14 cellular contexts compared by ENCODE assay signal in the genomic region with DNA sequence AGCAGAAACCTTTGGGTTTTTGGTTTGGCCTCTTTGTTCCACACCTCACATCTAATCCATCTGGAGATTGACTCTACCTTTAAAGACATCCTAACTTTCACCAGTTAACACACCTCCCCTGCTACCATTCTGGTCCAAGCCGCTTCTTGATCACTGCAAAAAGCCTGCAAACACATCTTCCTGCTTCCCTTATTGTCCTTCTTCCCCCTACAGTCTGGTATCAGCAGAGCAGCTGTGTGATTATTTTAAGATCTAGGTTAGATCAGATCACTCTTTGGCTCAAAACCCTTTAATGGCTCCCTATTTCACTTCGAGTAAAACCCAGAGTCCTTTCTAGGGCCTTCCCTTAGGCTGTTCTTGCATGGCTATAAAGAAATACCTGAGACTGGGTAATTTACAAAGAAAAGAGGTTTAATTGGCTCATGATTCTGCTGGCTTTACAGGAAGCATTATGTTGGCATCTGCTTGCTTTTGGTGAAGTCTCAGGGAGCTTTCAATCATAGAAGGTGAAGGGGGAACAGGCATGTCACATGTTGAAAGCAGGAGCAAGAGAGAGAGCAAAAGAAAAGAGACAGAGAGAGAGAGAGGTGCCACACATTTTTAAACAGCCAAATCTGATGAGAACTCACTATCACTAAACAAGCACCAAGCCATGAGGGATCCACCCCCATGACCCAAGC. TPM values are rescaled to one million over a fixed set of nuclear protein-coding genes. Genes with fewer than 3 reads are reported as not detected.
DNase-seq lines count a peak whose midpoint lies in the region; ATAC-seq and TF ChIP-seq lines count a peak whose summit lies in the region.
"Had no signal": no experiment of that assay in that cellular context is flagged by ENCODE, and none has a peak within 500 bp of the region (broad histone marks: within the 10 kb centered on the region; RNA-seq: fewer than 3 reads in every experiment).

No MANE protein-coding gene starts in this region.

- dilution Hi-C loops in mammary epithelial cell (cut with HindIII; ENCODE audit: low sequenced_read_pairs) = no loop called here

- H3K9me3 Mint-ChIP-seq in activated naive CD4-positive, alpha-beta T cell treated with anti-CD3 and anti-CD28 coated beads for 36 hours = peaks cover 4% of the 10 kb centered on the region

- intact Hi-C loops in activated naive CD4-positive, alpha-beta T cell treated with anti-CD3 and anti-CD28 coated beads for 36 hours (cut with micrococcal nuclease) = loop anchor here (10.0 kb wide), 2 partner anchors 449 to 1181 kb away; a partner anchor contains a TSS
- intact Hi-C loops in mammary epithelial cell (cut with micrococcal nuclease) = no loop called here

- 92% methylated on average over 2 of the region's 2 CpGs for WGBS in mammary epithelial cell (ENCODE audit: low coverage, missing lambda C conversion rate)
- whole genome bisulfite sequencing in smooth muscle cell (ENCODE audit: low lambda C conversion rate) = 96% methylated on average over 2 of the region's 2 CpGs

- H3F3A ChIP-seq in smooth muscle cell (ENCODE audit: low read depth) = no peaks in the 10 kb centered on the region

- H3K27ac ChIP-seq in mammary epithelial cell (ENCODE audit: insufficient read depth, low read depth, low read length) (no peak overlapping the region), smooth muscle cell (ENCODE audit: low read depth) (no peak overlapping the region)
- H3K27ac ChIP-seq: coronary artery, foreskin keratinocyte, lower lobe of right lung, vagina had no signal

- DNase-seq in activated naive CD4-positive, alpha-beta T cell treated with anti-CD3 and anti-CD28 coated beads for 36 hours = no peak
- no peak for DNase-seq in activated naive CD4-positive, alpha-beta T cell treated with anti-CD3 and anti-CD28 coated beads, Interleukin-2, amount 50 U/mL, for 16 hours
- peak; percentile 59 for DNase-seq in NAMALWA (ENCODE audit: low spot score)
- no peak for DNase-seq in mammary epithelial cell
- no peak for DNase-seq in smooth muscle cell (lab: John Stamatoyannopoulos, UW; ENCODE audit: unreplicated experiment)
- no peak for DNase-seq in midbrain (lab: John Stamatoyannopoulos, UW)
- no peak for DNase-seq in stimulated activated CD4-positive, alpha-beta T cell treated with anti-CD3 and anti-CD28 coated beads, Interleukin-12 subunit alpha, Interleukin-12 subunit beta, amount 100 ng/mL, for 4 hours
- DNase-seq: foreskin keratinocyte, lower lobe of right lung, NCI-H345 had no signal

- peaks cover 13% of the 10 kb centered on the region for H3K4me1 ChIP-seq in mammary epithelial cell (ENCODE audit: insufficient read depth, low read length)
- peaks cover 27% of the 10 kb centered on the region for H3K4me1 ChIP-seq in smooth muscle cell (ENCODE audit: low read depth)

- CTCF ChIA-PET in activated naive CD4-positive, alpha-beta T cell treated with anti-CD3 and anti-CD28 coated beads for 36 hours (lab: Charles Lee) = interaction anchor here (0.6 to 0.8 kb wide), 2 partner anchors 69 to 242 kb away, joined by 3 to 7 read pairs; no protein-coding TSS in a partner anchor
- CTCF ChIA-PET in mammary epithelial cell (lab: Charles Lee; ENCODE audit: low non-redundant PET) = no interaction called here

- peaks cover 25% of the 10 kb centered on the region for H3K4me1 Mint-ChIP-seq in activated naive CD4-positive, alpha-beta T cell treated with anti-CD3 and anti-CD28 coated beads for 36 hours (ENCODE audit: low read depth)

- no peak overlapping the region for H3K4me3 ChIP-seq in mammary epithelial cell (replicated peaks in 1 of 3; ENCODE audit: insufficient read depth in 1 of 3, low read depth in 2 of 3, low read length in 3 of 3)
- H3K4me3 ChIP-seq in smooth muscle cell = no peak overlapping the region
- H3K4me3 ChIP-seq: coronary artery, lower lobe of right lung, vagina had no signal

- H2AFZ ChIP-seq in mammary epithelial cell (ENCODE audit: low read depth, low read length) (peak overlapping the region; percentile 97), smooth muscle cell (ENCODE audit: low read depth) (no peak overlapping the region)

- H3K27me3 ChIP-seq in mammary epithelial cell (ENCODE audit: insufficient read depth, low read length) = no peaks in the 10 kb centered on the region
- H3K27me3 ChIP-seq in smooth muscle cell (ENCODE audit: low read depth) = no peaks in the 10 kb centered on the region
- H3K27me3 ChIP-seq: foreskin keratinocyte, vagina had no signal

- H3K27me3 Mint-ChIP-seq in activated naive CD4-positive, alpha-beta T cell treated with anti-CD3 and anti-CD28 coated beads for 36 hours (ENCODE audit: low read depth) = no peaks in the 10 kb centered on the region

- peaks cover 38% of the 10 kb centered on the region for H3K79me2 ChIP-seq in mammary epithelial cell (ENCODE audit: insufficient read depth, low read length)
- peaks cover 32% of the 10 kb centered on the region for H3K79me2 ChIP-seq in smooth muscle cell (ENCODE audit: low read depth)

- H3K36me3 Mint-ChIP-seq in activated naive CD4-positive, alpha-beta T cell treated with anti-CD3 and anti-CD28 coated beads for 36 hours (ENCODE audit: low read depth) = peaks cover 13% of the 10 kb centered on the region
- H3K36me3 Mint-ChIP-seq: CD14-positive monocyte had no signal

- H3K27ac Mint-ChIP-seq in activated naive CD4-positive, alpha-beta T cell treated with anti-CD3 and anti-CD28 coated beads for 36 hours = no peak overlapping the region

- ATAC-seq in GM21360 (IDR thresholded peaks at IDR 0.05; ENCODE audit: unreplicated experiment) = no peak
- ATAC-seq: foreskin keratinocyte, lower lobe of right lung had no signal

- peak overlapping the region; percentile 7 for H3K4me3 Mint-ChIP-seq in activated naive CD4-positive, alpha-beta T cell treated with anti-CD3 and anti-CD28 coated beads for 36 hours

- H3K4me2 ChIP-seq in mammary epithelial cell (ENCODE audit: insufficient read depth, low read depth, low read length) = no peak overlapping the region
- H3K4me2 ChIP-seq in smooth muscle cell = peak overlapping the region; percentile 90

- H3K9ac ChIP-seq in mammary epithelial cell (ENCODE audit: insufficient read depth, low read length) (no peak overlapping the region), smooth muscle cell (ENCODE audit: low read depth) (no peak overlapping the region)

- no TSS peak for BruUV-seq in mammary epithelial cell (replicated peaks; lab: Mats Ljungman, UMichigan)

- no peaks in the 10 kb centered on the region for H3K36me3 ChIP-seq in mammary epithelial cell (ENCODE audit: insufficient read depth, low read length)
- H3K36me3 ChIP-seq in smooth muscle cell (ENCODE audit: low read depth) = no peaks in the 10 kb centered on the region
- H3K36me3 ChIP-seq: lower lobe of right lung, vagina had no signal

- TF ChIP-seq CTCF in mammary epithelial cell (conservative IDR thresholded peaks at IDR 0.05 in 1 of 2, IDR thresholded peaks at IDR 0.05 in 1 of 2; ENCODE audit: extremely low read depth in 1 of 2, insufficient read depth in 1 of 2, low read depth in 1 of 2, low read length in 2 of 2) = no peak
- TF ChIP-seq CTCF in smooth muscle cell (IDR thresholded peaks at IDR 0.05; ENCODE audit: borderline replicate concordance, insufficient read depth, poor library complexity, severe bottlenecking) = no peak

- H4K20me1 ChIP-seq in mammary epithelial cell (ENCODE audit: insufficient read depth, low read length) (peaks cover 2% of the 10 kb centered on the region), smooth muscle cell (ENCODE audit: low read depth) (peaks cover 22% of the 10 kb centered on the region)

- in situ Hi-C loops in mammary epithelial cell (cut with MboI; ENCODE audit: low sequenced_read_pairs in 2 of 2) = loop anchor here in 1 of 2 donors (5.0 kb wide), 1 partner anchor 78 kb away; no protein-coding TSS in a partner anchor

- H3K9me3 ChIP-seq in mammary epithelial cell (replicated peaks; ENCODE audit: insufficient read depth, low read length) = no peaks in the 10 kb centered on the region
- no peaks in the 10 kb centered on the region for H3K9me3 ChIP-seq in smooth muscle cell (replicated peaks; ENCODE audit: low read depth)
- H3K9me3 ChIP-seq: lower lobe of right lung, vagina had no signal

RNA-seq across cellular contexts. Expression of a gene that starts 1.5 kb away (rescaled TPM):
- 10 to 100 TPM; 17.3 to 17.9 TPM for total RNA-seq in activated naive CD4-positive, alpha-beta T cell treated with anti-CD3 and anti-CD28 coated beads for 36 hours
- total RNA-seq in mammary epithelial cell = 10 to 100 TPM; 30.3 to 36.8 TPM
- 27.8 TPM for polyA plus RNA-seq in mammary epithelial cell
- polyA minus RNA-seq in mammary epithelial cell = 40.7 TPM
- 29.2 and 30.5 TPM in 2 replicates for total RNA-seq in smooth muscle cell
- polyA plus RNA-seq in smooth muscle cell = 13.5 and 16.3 TPM in 2 replicates
